Comparison of ENCODE assay signal across 8 cellular contexts in the genomic region with DNA sequence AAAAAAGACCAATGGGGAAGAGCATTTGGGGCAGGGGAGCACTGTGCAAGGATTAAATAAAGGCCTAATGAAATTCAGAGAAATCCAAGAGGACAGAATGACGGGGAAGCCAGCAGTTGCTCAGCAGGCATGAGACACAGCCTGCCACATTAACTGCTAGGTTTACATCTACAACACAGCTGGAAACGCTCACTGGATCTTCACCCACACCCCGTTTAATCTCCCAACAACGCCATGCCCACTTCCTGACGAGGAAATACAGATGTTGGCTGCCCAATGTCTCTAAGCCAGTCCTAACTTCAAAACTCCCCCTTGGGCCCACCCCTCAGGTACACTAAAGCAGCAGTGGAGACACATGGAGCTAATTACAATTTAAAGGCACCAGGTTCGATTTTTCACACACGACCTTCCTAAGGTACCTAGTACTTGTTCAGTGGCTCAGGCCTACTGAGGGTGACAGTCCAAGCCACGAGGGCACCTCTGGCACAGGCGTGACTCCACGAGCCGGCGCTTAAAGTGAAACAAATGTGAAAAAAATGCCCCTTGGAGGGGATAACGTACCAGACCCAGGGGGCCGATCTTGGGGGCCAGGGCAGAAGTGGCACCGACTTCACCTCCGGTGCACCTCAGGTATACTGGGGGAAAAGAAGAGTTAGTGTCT. TPM values are rescaled to one million over a fixed set of nuclear protein-coding genes. Genes with fewer than 3 reads are reported as not detected.
DNase-seq lines count a peak whose midpoint lies in the region; ATAC-seq and TF ChIP-seq lines count a peak whose summit lies in the region.

No MANE protein-coding gene starts in this region.

- H3K27me3 Mint-ChIP-seq in naive thymus-derived CD4-positive, alpha-beta T cell, result no peaks in the 10 kb centered on the region

- TF ChIP-seq CTCF in epithelial cell of esophagus (IDR thresholded peaks at IDR 0.05; ENCODE audit: insufficient read depth, low read depth, low read length, missing control alignments), result no peak

- H3K4me3 ChIP-seq in SJCRH30 (peak overlapping the region; percentile 91), epithelial cell of esophagus (ENCODE audit: low read length) (peak overlapping the region; percentile 82)
- peak overlapping the region; percentile 75 for H3K4me3 ChIP-seq in naive thymus-derived CD4-positive, alpha-beta T cell (ENCODE audit: low read length)

- no peaks in the 10 kb centered on the region for H3K27me3 ChIP-seq in SJCRH30
- no peaks in the 10 kb centered on the region for H3K27me3 ChIP-seq in naive thymus-derived CD4-positive, alpha-beta T cell (ENCODE audit: control insufficient read depth in 2 of 2, insufficient read depth in 2 of 2, low read length in 2 of 2)

- DNase-seq in activated naive CD4-positive, alpha-beta T cell treated with Interleukin-2 at 50 U/mL for 16 hours, result peak; percentile 18
- no peak for DNase-seq in activated naive CD4-positive, alpha-beta T cell (lab: John Stamatoyannopoulos, UW)
- peak in 1 of 2 experiments; percentile 42 for DNase-seq in SJCRH30
- DNase-seq in epithelial cell of esophagus (ENCODE audit: low read depth), result no peak
- DNase-seq in naive thymus-derived CD4-positive, alpha-beta T cell, result no peak
- DNase-seq in kidney glomerular epithelial cell (lab: John Stamatoyannopoulos, UW), result no peak
- no peak for DNase-seq in NCI-H2107 (lab: John Stamatoyannopoulos, UW)
- DNase-seq in GOT3 (lab: John Stamatoyannopoulos, UW), result no peak

- H3K27ac ChIP-seq in SJCRH30, result peak overlapping the region; percentile 82
- H3K27ac ChIP-seq in naive thymus-derived CD4-positive, alpha-beta T cell (ENCODE audit: low read depth, low read length), result peak overlapping the region; percentile 86

- intact Hi-C loops in naive thymus-derived CD4-positive, alpha-beta T cell (cut with micrococcal nuclease), result loop anchor here (1.0 to 10.0 kb wide), 13 partner anchors 53 to 827 kb away; partner anchors contain the start of genes BBLN (in 1 of the 2), CDK9 (in 1 of the 2), GOLGA2 (in 1 of the 2) and SLC2A8 (in 1 of the 2)

- H3K36me3 Mint-ChIP-seq in naive thymus-derived CD4-positive, alpha-beta T cell, result peaks cover 3 to 55% (median 26%) of the 10 kb centered on the region in 5 donors

- peaks cover 0 to 8% (median 0%) of the 10 kb centered on the region in 11 donors for H3K9me3 Mint-ChIP-seq in naive thymus-derived CD4-positive, alpha-beta T cell

- POLR2A ChIA-PET in naive thymus-derived CD4-positive, alpha-beta T cell (lab: Charles Lee), result interaction anchor here (0.7 to 2.8 kb wide), 20 partner anchors 10 to 740 kb away, joined by 3 to 28 read pairs (median 5); partner anchors contain the start of genes TOR2A and ZNF79

- H3K36me3 ChIP-seq in SJCRH30, result peaks cover 57% of the 10 kb centered on the region
- H3K36me3 ChIP-seq in naive thymus-derived CD4-positive, alpha-beta T cell (ENCODE audit: control insufficient read depth in 2 of 3, insufficient read depth in 3 of 3, low read length in 3 of 3), result peaks cover 16 to 51% (median 23%) of the 10 kb centered on the region in 3 experiments

- H3K9me3 ChIP-seq in SJCRH30 (replicated peaks), result 0 out of 2 replicates have a peak, but pooled peaks cover 10% of the 10 kb centered on the region
- H3K9me3 ChIP-seq in naive thymus-derived CD4-positive, alpha-beta T cell (ENCODE audit: control insufficient read depth in 2 of 3, low read length in 3 of 3), result no peaks in the 10 kb centered on the region

- H3K4me1 ChIP-seq in SJCRH30, result peaks cover 10% of the 10 kb centered on the region; the same call in 1 of the 2 replicates
- peaks cover 21 to 25% of the 10 kb centered on the region in 2 donors for H3K4me1 ChIP-seq in naive thymus-derived CD4-positive, alpha-beta T cell (ENCODE audit: control insufficient read depth in 2 of 2, insufficient read depth in 2 of 2, low read length in 2 of 2)

- peak overlapping the region; percentile 76 to 97 (median 94) for H3K27ac Mint-ChIP-seq in naive thymus-derived CD4-positive, alpha-beta T cell

- peak; percentile 6 for ATAC-seq in naive thymus-derived CD4-positive, alpha-beta T cell

- peak overlapping the region; percentile 83 to 98 (median 94) for H3K4me3 Mint-ChIP-seq in naive thymus-derived CD4-positive, alpha-beta T cell

- CTCF ChIA-PET in naive thymus-derived CD4-positive, alpha-beta T cell (lab: Charles Lee), result no interaction called here

- peaks cover 21 to 45% (median 40%) of the 10 kb centered on the region in 7 donors for H3K4me1 Mint-ChIP-seq in naive thymus-derived CD4-positive, alpha-beta T cell

RNA-seq across cellular contexts. Expression of gene RPL12, which starts 0.9 kb away (rescaled TPM):
- 4,429 and 4,439 TPM in 2 replicates for total RNA-seq in SJCRH30 (2014; rRNA removed; shearing (Covaris generic))
- total RNA-seq in naive thymus-derived CD4-positive, alpha-beta T cell, result 1,000 to 10,000 TPM; 1,005 to 1,932 (median 1,675) TPM
- 1,000 to 10,000 TPM; 1,937 to 1,958 TPM for polyA plus RNA-seq in naive thymus-derived CD4-positive, alpha-beta T cell

RNA-seq across cellular contexts. Expression of gene LRSAM1, which starts 1.0 kb away (rescaled TPM):
- total RNA-seq in SJCRH30 (2014; rRNA removed; shearing (Covaris generic)), result 5.8 and 7.3 TPM in 2 replicates
- 10 to 100 TPM; 15.1 to 23.3 (median 19.8) TPM for total RNA-seq in naive thymus-derived CD4-positive, alpha-beta T cell
- 1 to 10 TPM; 4.0 to 7.7 TPM for polyA plus RNA-seq in naive thymus-derived CD4-positive, alpha-beta T cell

RNA-seq across cellular contexts. Expression of gene ZNF79, which starts 26.1 kb away (rescaled TPM):
- total RNA-seq in SJCRH30 (2014; rRNA removed; shearing (Covaris generic)), result 11.7 and 12.1 TPM in 2 replicates
- 10 to 100 TPM in 3 of 5 experiments, 1 to 10 TPM in 2; 4.8 to 17.8 (median 13.6) TPM for total RNA-seq in naive thymus-derived CD4-positive, alpha-beta T cell
- polyA plus RNA-seq in naive thymus-derived CD4-positive, alpha-beta T cell, result 10 to 100 TPM in 1 of 2 donors, 1 to 10 TPM in 1; 5.1 to 10.8 TPM

RNA-seq across cellular contexts. Expression of gene SLC2A8, which starts 53.3 kb away (rescaled TPM):
- 13.1 and 16.7 TPM in 2 replicates for total RNA-seq in SJCRH30 (2014; rRNA removed; shearing (Covaris generic))
- 1 to 10 TPM in 3 of 5 experiments, under 1 TPM in 2; 0.27 to 4.8 (median 1.3) TPM for total RNA-seq in naive thymus-derived CD4-positive, alpha-beta T cell
- polyA plus RNA-seq in naive thymus-derived CD4-positive, alpha-beta T cell, result not detected
